17 cellular contexts compared by ENCODE assay signal in genomic region chr7:37323912-37324430, GRCh38.
"Had no signal": no experiment of that assay in that cellular context is flagged by ENCODE, and none has a peak within 500 bp of the region (broad histone marks: within the 10 kb centered on the region; RNA-seq: fewer than 3 reads in every experiment).

No MANE protein-coding gene starts in this region.

- ATAC-seq: gastrocnemius medialis, heart left ventricle, left colon, right lobe of liver had no signal

- DNase-seq: activated B cell treated with CpG ODN at 0.5 μM for 24 hours; activated CD4-positive, alpha-beta memory T cell treated with anti-CD3 and anti-CD28 coated beads for 36 hours; activated CD4-positive, alpha-beta T cell treated with anti-CD3 and anti-CD28 coated beads for 4 hours; activated effector memory CD4-positive, alpha-beta T cell treated with anti-CD3 and anti-CD28 coated beads, Interleukin-2, amount 50 U/mL, for 16 hours; adrenal gland; brain microvascular endothelial cell; colonic mucosa; gastrocnemius medialis; heart left ventricle; left colon; mesenchymal stem cell; right lobe of liver; stimulated activated CD4-positive, alpha-beta T cell treated with anti-CD3 and anti-CD28 coated beads, Interleukin-1b, Interleukin-23, amount 100 ng/mL, for 48 hours; T1000 had no signal

- H3K27ac Mint-ChIP-seq: activated B cell treated with CpG ODN at 0.5 μM for 24 hours; activated CD4-positive, alpha-beta memory T cell treated with anti-CD3 and anti-CD28 coated beads for 36 hours; activated naive CD8-positive, alpha-beta T cell; nephron; stimulated activated naive CD8-positive, alpha-beta T cell treated with anti-CD3 and anti-CD28 coated beads, Interleukin-15, Interleukin-2, amounts not matched to agents 100 ng/mL and 50 ng/mL, for 24 hours had no signal

- H3K4me1 Mint-ChIP-seq: activated B cell treated with CpG ODN at 0.5 μM for 24 hours had no signal

- H3K4me3 Mint-ChIP-seq: activated B cell treated with CpG ODN at 0.5 μM for 24 hours; activated CD4-positive, alpha-beta memory T cell treated with anti-CD3 and anti-CD28 coated beads for 36 hours; activated naive CD8-positive, alpha-beta T cell; nephron; stimulated activated naive CD8-positive, alpha-beta T cell treated with anti-CD3 and anti-CD28 coated beads, Interleukin-15, Interleukin-2, amounts not matched to agents 100 ng/mL and 50 ng/mL, for 24 hours had no signal

- H3K27me3 Mint-ChIP-seq: activated B cell treated with CpG ODN at 0.5 μM for 24 hours; activated CD4-positive, alpha-beta memory T cell treated with anti-CD3 and anti-CD28 coated beads for 36 hours; activated naive CD8-positive, alpha-beta T cell; stimulated activated naive CD8-positive, alpha-beta T cell treated with anti-CD3 and anti-CD28 coated beads, Interleukin-15, Interleukin-2, amounts not matched to agents 100 ng/mL and 50 ng/mL, for 24 hours had no signal

- H3K9me3 Mint-ChIP-seq: activated B cell treated with CpG ODN at 0.5 μM for 24 hours; activated CD4-positive, alpha-beta memory T cell treated with anti-CD3 and anti-CD28 coated beads for 36 hours; nephron; stimulated activated naive CD8-positive, alpha-beta T cell treated with anti-CD3 and anti-CD28 coated beads, Interleukin-15, Interleukin-2, amounts not matched to agents 100 ng/mL and 50 ng/mL, for 24 hours had no signal
